16 cellular contexts compared by ENCODE assay signal in the genomic region with DNA sequence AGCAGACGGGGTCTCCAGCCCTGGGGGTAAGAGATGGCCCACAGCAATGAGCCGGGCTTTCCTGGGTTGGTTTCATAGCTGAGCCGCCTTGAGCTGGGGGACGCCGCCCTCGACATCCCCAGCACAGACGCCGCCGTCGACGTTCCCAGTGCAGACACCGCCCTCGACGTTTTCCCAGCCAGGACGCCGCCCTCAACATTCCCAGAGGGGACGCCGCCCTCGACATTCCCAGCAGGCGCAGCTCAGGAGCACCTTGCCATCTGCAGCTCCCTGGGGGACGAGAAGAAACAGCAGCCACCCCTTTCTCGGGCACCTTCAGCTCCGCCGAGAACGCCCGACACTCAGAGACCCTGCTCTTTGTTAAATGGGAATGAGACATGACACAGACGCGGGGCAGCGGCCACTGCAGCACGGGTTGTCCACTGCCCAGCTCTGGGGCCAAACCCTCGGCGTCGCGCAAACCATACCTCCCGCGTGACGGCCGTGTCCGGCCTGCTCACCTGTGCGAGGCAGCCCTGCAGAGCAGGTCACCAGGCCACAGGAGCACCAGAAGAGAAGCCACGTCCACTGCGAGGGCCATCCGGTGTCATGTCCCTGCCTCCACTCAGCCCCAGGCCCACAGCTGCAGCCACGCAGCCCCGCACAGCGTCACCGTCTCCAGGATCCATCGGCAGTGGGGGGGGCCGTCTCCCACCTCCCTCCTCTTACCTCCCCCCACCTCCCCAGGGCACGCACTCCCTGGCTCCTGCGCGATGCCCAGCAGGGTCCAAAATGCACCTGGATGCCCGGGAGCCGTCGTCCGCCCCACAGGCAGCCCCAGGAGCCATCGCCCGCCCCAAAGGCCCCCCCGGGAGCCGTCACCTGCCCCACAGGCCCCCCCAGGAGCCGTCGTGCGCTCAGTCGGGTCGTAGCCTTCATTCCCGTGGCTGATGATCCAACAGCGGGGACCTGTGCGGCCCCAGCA.
DNase-seq lines count a peak whose midpoint lies in the region; ATAC-seq and TF ChIP-seq lines count a peak whose summit lies in the region.
"Had no signal": no experiment of that assay in that cellular context is flagged by ENCODE, and none has a peak within 500 bp of the region (broad histone marks: within the 10 kb centered on the region; RNA-seq: fewer than 3 reads in every experiment).

No MANE protein-coding gene starts in this region.

- H3K4me1 ChIP-seq in breast epithelium (no peaks in the 10 kb centered on the region), HEK293 (ENCODE audit: control insufficient read depth, insufficient read depth, low read length) (no peaks in the 10 kb centered on the region), mammary epithelial cell (ENCODE audit: insufficient read depth, low read length) (peaks cover 8% of the 10 kb centered on the region), right cardiac atrium (ENCODE audit: control insufficient read depth, insufficient read depth, low read length) (no peaks in the 10 kb centered on the region)
- H3K4me1 ChIP-seq: HAP-1 had no signal

- no peaks in the 10 kb centered on the region for H3K9me3 ChIP-seq in breast epithelium
- H3K9me3 ChIP-seq in HEK293 (ENCODE audit: control insufficient read depth, insufficient read depth, low read depth, low read length) = no peaks in the 10 kb centered on the region
- no peaks in the 10 kb centered on the region for H3K9me3 ChIP-seq in mammary epithelial cell (replicated peaks; ENCODE audit: insufficient read depth, low read length)
- no peaks in the 10 kb centered on the region for H3K9me3 ChIP-seq in right cardiac atrium (ENCODE audit: control insufficient read depth, low read length)
- H3K9me3 ChIP-seq: BLaER1, HAP-1 had no signal

- H2AFZ ChIP-seq in mammary epithelial cell (ENCODE audit: low read depth, low read length) = peak overlapping the region; percentile 74

- POLR2A ChIA-PET in MCF 10A (lab: Yijun Ruan, JAX) = interaction anchor here (0.7 kb wide), 1 partner anchor 98 kb away, joined by 3 read pairs; no protein-coding TSS in a partner anchor
- POLR2A ChIA-PET in HEK293 (lab: Yijun Ruan, JAX) = no interaction called here

- intact Hi-C loops in breast epithelium (cut with DNase I; ENCODE audit: low total_unique reads) (no loop called here), MCF 10A (cut with micrococcal nuclease) (no loop called here), mammary epithelial cell (cut with micrococcal nuclease) (no loop called here), right cardiac atrium (cut with DNase I) (no loop called here)

- no peaks in the 10 kb centered on the region for H3K79me2 ChIP-seq in mammary epithelial cell (ENCODE audit: insufficient read depth, low read length)

- H3K4me2 ChIP-seq in mammary epithelial cell (ENCODE audit: insufficient read depth, low read depth, low read length) = peak overlapping the region; percentile 53
- H3K4me2 ChIP-seq: BLaER1 had no signal

- TF ChIP-seq CTCF in breast epithelium (IDR thresholded peaks at IDR 0.05) (no peak), MCF 10A (IDR thresholded peaks at IDR 0.05; ENCODE audit: unreplicated experiment) (no peak), HEK293 (tag by site-specific recombination; IDR thresholded peaks at IDR 0.05) (no peak), mammary epithelial cell (conservative IDR thresholded peaks at IDR 0.05 in 1 of 2, IDR thresholded peaks at IDR 0.05 in 1 of 2; ENCODE audit: extremely low read depth in 1 of 2, insufficient read depth in 1 of 2, low read depth in 1 of 2, low read length in 2 of 2) (no peak), foreskin fibroblast (IDR thresholded peaks at IDR 0.05; ENCODE audit: low read depth, low read length) (no peak)

- no peak overlapping the region for H3K27ac Mint-ChIP-seq in MCF 10A (ENCODE audit: low read depth, unreplicated experiment)
- no peak overlapping the region for H3K27ac Mint-ChIP-seq in T-helper 2 cell treated with Interferon-gamma antibody and Interleukin-4, amounts not matched to agents 5 μg/mL and 100 μg/mL, for 36 hours
- H3K27ac Mint-ChIP-seq: CD14-positive monocyte; CD4-positive, alpha-beta memory T cell; IgD-negative memory B cell had no signal

- no peaks in the 10 kb centered on the region for H3K36me3 Mint-ChIP-seq in MCF 10A (ENCODE audit: insufficient read depth, unreplicated experiment)
- H3K36me3 Mint-ChIP-seq in T-helper 2 cell treated with Interferon-gamma antibody and Interleukin-4, amounts not matched to agents 5 μg/mL and 100 μg/mL, for 36 hours (ENCODE audit: low read depth) = no peaks in the 10 kb centered on the region
- H3K36me3 Mint-ChIP-seq: CD14-positive monocyte; CD4-positive, alpha-beta memory T cell; IgD-negative memory B cell had no signal

- H3K36me3 ChIP-seq in breast epithelium = no peaks in the 10 kb centered on the region
- H3K36me3 ChIP-seq in HEK293 (ENCODE audit: control insufficient read depth in 2 of 2, insufficient read depth in 1 of 2, low read length in 2 of 2) = no peaks in the 10 kb centered on the region
- no peaks in the 10 kb centered on the region for H3K36me3 ChIP-seq in mammary epithelial cell (ENCODE audit: insufficient read depth, low read length)
- H3K36me3 ChIP-seq: BLaER1, HAP-1 had no signal

- CTCF ChIA-PET in MCF 10A (lab: Yijun Ruan, JAX) (interaction anchor here (0.8 to 1.3 kb wide), 2 partner anchors 8 to 120 kb away, joined by 5 read pairs; no protein-coding TSS in a partner anchor), HEK293 (lab: Yijun Ruan, JAX) (no interaction called here), mammary epithelial cell (lab: Charles Lee; ENCODE audit: low non-redundant PET) (no interaction called here)

- ATAC-seq in right cardiac atrium (no peak), HG02973 (IDR thresholded peaks at IDR 0.05; ENCODE audit: unreplicated experiment) (no peak)
- ATAC-seq: HepG2 had no signal

- H3K27me3 ChIP-seq in breast epithelium (peaks cover 0 to 56% of the 10 kb centered on the region in 2 donors), mammary epithelial cell (ENCODE audit: insufficient read depth, low read length) (peaks cover 10% of the 10 kb centered on the region), right cardiac atrium (ENCODE audit: control insufficient read depth, insufficient read depth) (no peaks in the 10 kb centered on the region)

- WGBS in mammary epithelial cell (ENCODE audit: low coverage, missing lambda C conversion rate) = 58% methylated on average over 26 of the region's 68 CpGs
- WGBS in right cardiac atrium = 77% methylated on average over 68 of the region's 68 CpGs

- BruUV-seq in MCF 10A (replicated peaks; lab: Mats Ljungman, UMichigan) = no TSS peak
- no TSS peak for BruUV-seq in mammary epithelial cell (replicated peaks; lab: Mats Ljungman, UMichigan)

- in situ Hi-C loops in mammary epithelial cell (cut with MboI; ENCODE audit: low sequenced_read_pairs in 2 of 2) = no loop called here

- dilution Hi-C loops in mammary epithelial cell (cut with HindIII; ENCODE audit: low sequenced_read_pairs) = no loop called here

- H3K27ac ChIP-seq in breast epithelium (no peak overlapping the region), HEK293 (ENCODE audit: extremely low read depth, low read depth, low read length) (no peak overlapping the region), mammary epithelial cell (ENCODE audit: insufficient read depth, low read depth, low read length) (no peak overlapping the region), right cardiac atrium (ENCODE audit: low read length) (no peak overlapping the region)
- H3K27ac ChIP-seq: BLaER1 had no signal

- no peak overlapping the region for H3K9ac ChIP-seq in mammary epithelial cell (ENCODE audit: insufficient read depth, low read length)
- H3K9ac ChIP-seq: BLaER1 had no signal

- H3K27me3 Mint-ChIP-seq in MCF 10A (ENCODE audit: insufficient read depth, unreplicated experiment) = peaks cover 14% of the 10 kb centered on the region
- H3K27me3 Mint-ChIP-seq in T-helper 2 cell treated with Interferon-gamma antibody and Interleukin-4, amounts not matched to agents 5 μg/mL and 100 μg/mL, for 36 hours (ENCODE audit: low read depth) = no peaks in the 10 kb centered on the region

- no peak for TF ChIP-seq POLR2A in breast epithelium (IDR thresholded peaks at IDR 0.05)

- H3K4me3 ChIP-seq in breast epithelium = peak overlapping the region in 2 of 3 donors; percentile 38 to 62
- H3K4me3 ChIP-seq in HEK293 (ENCODE audit: low read depth, low read length) = no peak overlapping the region
- H3K4me3 ChIP-seq in mammary epithelial cell (replicated peaks in 1 of 3; ENCODE audit: insufficient read depth in 1 of 3, low read depth in 2 of 3, low read length in 3 of 3) = no peak overlapping the region
- no peak overlapping the region for H3K4me3 ChIP-seq in right cardiac atrium (ENCODE audit: low read length)
- no peak overlapping the region for H3K4me3 ChIP-seq in foreskin fibroblast (ENCODE audit: low read depth in 1 of 2, low read length in 2 of 2)
- H3K4me3 ChIP-seq: BLaER1, HAP-1 had no signal

- DNase-seq in breast epithelium (ENCODE audit: low spot score in 2 of 2) (no peak), MCF 10A (ENCODE audit: unreplicated experiment) (no peak), mammary epithelial cell (no peak), right cardiac atrium (peak; percentile 5 to 51 (median 50)), foreskin fibroblast (no peak)
- DNase-seq in T-helper 2 cell treated with Interferon-gamma antibody and Interleukin-4, amounts not matched to agents 5 μg/mL and 100 μg/mL, for 36 hours (ENCODE audit: low spot score) = no peak
- DNase-seq: 8988T; CD4-positive, alpha-beta memory T cell; GF-D8 had no signal

- H3K4me3 Mint-ChIP-seq in MCF 10A (ENCODE audit: unreplicated experiment) = no peak overlapping the region
- no peak overlapping the region for H3K4me3 Mint-ChIP-seq in T-helper 2 cell treated with Interferon-gamma antibody and Interleukin-4, amounts not matched to agents 5 μg/mL and 100 μg/mL, for 36 hours
- H3K4me3 Mint-ChIP-seq: CD4-positive, alpha-beta memory T cell; IgD-negative memory B cell had no signal

- no peaks in the 10 kb centered on the region for H3K4me1 Mint-ChIP-seq in MCF 10A (ENCODE audit: insufficient read depth, unreplicated experiment)
- H3K4me1 Mint-ChIP-seq in T-helper 2 cell treated with Interferon-gamma antibody and Interleukin-4, amounts not matched to agents 5 μg/mL and 100 μg/mL, for 36 hours (ENCODE audit: low read depth) = no peaks in the 10 kb centered on the region
- H3K4me1 Mint-ChIP-seq: CD14-positive monocyte; CD4-positive, alpha-beta memory T cell; IgD-negative memory B cell had no signal

- no peaks in the 10 kb centered on the region for H3K9me3 Mint-ChIP-seq in MCF 10A (ENCODE audit: unreplicated experiment)
- H3K9me3 Mint-ChIP-seq in T-helper 2 cell treated with Interferon-gamma antibody and Interleukin-4, amounts not matched to agents 5 μg/mL and 100 μg/mL, for 36 hours = no peaks in the 10 kb centered on the region
- H3K9me3 Mint-ChIP-seq: CD4-positive, alpha-beta memory T cell; IgD-negative memory B cell had no signal

- H4K20me1 ChIP-seq in mammary epithelial cell (ENCODE audit: insufficient read depth, low read length) = no peaks in the 10 kb centered on the region
- H4K20me1 ChIP-seq: BLaER1 had no signal

TF ChIP-seq in HEK293, 187 proteins besides CTCF, POLR2A, EP300 and RAD21:
- TF ChIP-seq ZNF521 (tag by site-specific recombination; IDR thresholded peaks at IDR 0.05) (no peak), EGR2 (tag by site-specific recombination; IDR thresholded peaks at IDR 0.05; ENCODE audit: low read depth) (peak; percentile 19; the same call in 1 of the 2 replicates)
TF ChIP-seq in HEK293: peak in this region for 1.

Comparison
In these comparisons a context has a peak if more than half of its experiments do, and no peak if none do; other contexts are left out.
1. H3K4me3 ChIP-seq: peak in breast epithelium (2 of 3); none in HEK293 (single experiment), mammary epithelial cell (0 of 3), right cardiac atrium (single experiment) and foreskin fibroblast (0 of 2).
2. DNase-seq: peak in right cardiac atrium (3 of 3); none in breast epithelium (0 of 2), MCF 10A (single experiment), mammary epithelial cell (single experiment), foreskin fibroblast (0 of 2) and T-helper 2 cell treated with Interferon-gamma antibody and Interleukin-4, amounts not matched to agents 5 μg/mL and 100 μg/mL, for 36 hours (single experiment).